2 cellular contexts compared by ENCODE assay signal in the genomic region with DNA sequence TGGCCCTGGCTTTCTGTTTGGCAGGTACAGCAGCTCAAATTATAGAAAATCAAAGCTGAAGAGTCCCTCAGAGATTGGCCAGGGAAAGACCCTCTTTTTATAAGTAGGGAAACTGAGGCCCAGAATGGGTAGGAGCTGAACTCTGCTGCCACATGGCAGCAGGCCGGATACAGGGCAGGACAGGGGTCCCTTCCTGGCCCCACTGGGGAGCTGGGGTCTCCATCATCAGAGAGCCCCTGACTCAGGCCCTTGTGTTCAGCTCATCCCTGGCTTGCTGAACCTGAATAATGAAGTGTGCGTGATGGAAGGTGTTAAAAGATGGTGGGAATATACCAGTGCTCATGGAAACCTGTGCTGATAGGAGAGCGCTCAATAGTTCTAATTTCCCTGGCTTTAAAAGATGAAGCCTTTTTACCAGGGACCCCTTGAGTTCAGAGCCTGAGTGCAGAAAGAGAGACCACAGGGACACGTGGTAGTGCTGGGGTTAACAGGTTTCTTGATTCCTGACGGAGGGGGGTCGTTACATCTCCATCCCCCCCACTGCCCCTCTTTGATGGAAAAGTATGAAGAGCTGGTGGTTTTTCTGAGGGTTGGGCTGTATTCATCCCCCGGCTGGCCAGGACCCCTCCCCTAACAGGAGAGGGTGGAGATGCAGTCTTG.
TF ChIP-seq lines count a peak whose summit lies in the region.

No MANE protein-coding gene starts in this region.

TF ChIP-seq in SK-N-SH, 30 proteins besides CTCF, POLR2A, EP300 and RAD21 (continued from another document):
- TF ChIP-seq, protein P1, sequence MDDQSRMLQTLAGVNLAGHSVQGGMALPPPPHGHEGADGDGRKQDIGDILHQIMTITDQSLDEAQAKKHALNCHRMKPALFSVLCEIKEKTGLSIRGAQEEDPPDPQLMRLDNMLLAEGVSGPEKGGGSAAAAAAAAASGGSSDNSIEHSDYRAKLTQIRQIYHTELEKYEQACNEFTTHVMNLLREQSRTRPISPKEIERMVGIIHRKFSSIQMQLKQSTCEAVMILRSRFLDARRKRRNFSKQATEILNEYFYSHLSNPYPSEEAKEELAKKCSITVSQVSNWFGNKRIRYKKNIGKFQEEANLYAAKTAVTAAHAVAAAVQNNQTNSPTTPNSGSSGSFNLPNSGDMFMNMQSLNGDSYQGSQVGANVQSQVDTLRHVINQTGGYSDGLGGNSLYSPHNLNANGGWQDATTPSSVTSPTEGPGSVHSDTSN (IDR thresholded peaks at IDR 0.05) = no peak
- TF ChIP-seq, protein P2, sequence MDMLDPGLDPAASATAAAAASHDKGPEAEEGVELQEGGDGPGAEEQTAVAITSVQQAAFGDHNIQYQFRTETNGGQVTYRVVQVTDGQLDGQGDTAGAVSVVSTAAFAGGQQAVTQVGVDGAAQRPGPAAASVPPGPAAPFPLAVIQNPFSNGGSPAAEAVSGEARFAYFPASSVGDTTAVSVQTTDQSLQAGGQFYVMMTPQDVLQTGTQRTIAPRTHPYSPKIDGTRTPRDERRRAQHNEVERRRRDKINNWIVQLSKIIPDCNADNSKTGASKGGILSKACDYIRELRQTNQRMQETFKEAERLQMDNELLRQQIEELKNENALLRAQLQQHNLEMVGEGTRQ (IDR thresholded peaks at IDR 0.05; ENCODE audit: borderline replicate concordance, low read depth, low read length) = no peak
- TF ChIP-seq FOXM1 (IDR thresholded peaks at IDR 0.05; ENCODE audit: low read depth) (no peak), GABPA (IDR thresholded peaks at IDR 0.05; ENCODE audit: low read depth) (no peak), ELF1 (IDR thresholded peaks at IDR 0.05) (no peak), SIN3A (IDR thresholded peaks at IDR 0.05; ENCODE audit: borderline replicate concordance, low read depth, low read length) (no peak), YY1 (IDR thresholded peaks at IDR 0.05; ENCODE audit: low read depth) (no peak)
- TF ChIP-seq, protein P3, sequence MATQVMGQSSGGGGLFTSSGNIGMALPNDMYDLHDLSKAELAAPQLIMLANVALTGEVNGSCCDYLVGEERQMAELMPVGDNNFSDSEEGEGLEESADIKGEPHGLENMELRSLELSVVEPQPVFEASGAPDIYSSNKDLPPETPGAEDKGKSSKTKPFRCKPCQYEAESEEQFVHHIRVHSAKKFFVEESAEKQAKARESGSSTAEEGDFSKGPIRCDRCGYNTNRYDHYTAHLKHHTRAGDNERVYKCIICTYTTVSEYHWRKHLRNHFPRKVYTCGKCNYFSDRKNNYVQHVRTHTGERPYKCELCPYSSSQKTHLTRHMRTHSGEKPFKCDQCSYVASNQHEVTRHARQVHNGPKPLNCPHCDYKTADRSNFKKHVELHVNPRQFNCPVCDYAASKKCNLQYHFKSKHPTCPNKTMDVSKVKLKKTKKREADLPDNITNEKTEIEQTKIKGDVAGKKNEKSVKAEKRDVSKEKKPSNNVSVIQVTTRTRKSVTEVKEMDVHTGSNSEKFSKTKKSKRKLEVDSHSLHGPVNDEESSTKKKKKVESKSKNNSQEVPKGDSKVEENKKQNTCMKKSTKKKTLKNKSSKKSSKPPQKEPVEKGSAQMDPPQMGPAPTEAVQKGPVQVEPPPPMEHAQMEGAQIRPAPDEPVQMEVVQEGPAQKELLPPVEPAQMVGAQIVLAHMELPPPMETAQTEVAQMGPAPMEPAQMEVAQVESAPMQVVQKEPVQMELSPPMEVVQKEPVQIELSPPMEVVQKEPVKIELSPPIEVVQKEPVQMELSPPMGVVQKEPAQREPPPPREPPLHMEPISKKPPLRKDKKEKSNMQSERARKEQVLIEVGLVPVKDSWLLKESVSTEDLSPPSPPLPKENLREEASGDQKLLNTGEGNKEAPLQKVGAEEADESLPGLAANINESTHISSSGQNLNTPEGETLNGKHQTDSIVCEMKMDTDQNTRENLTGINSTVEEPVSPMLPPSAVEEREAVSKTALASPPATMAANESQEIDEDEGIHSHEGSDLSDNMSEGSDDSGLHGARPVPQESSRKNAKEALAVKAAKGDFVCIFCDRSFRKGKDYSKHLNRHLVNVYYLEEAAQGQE (IDR thresholded peaks at IDR 0.05; ENCODE audit: low read depth, low read length) = no peak
- TF ChIP-seq, protein P4, sequence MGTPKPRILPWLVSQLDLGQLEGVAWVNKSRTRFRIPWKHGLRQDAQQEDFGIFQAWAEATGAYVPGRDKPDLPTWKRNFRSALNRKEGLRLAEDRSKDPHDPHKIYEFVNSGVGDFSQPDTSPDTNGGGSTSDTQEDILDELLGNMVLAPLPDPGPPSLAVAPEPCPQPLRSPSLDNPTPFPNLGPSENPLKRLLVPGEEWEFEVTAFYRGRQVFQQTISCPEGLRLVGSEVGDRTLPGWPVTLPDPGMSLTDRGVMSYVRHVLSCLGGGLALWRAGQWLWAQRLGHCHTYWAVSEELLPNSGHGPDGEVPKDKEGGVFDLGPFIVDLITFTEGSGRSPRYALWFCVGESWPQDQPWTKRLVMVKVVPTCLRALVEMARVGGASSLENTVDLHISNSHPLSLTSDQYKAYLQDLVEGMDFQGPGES (IDR thresholded peaks at IDR 0.05; ENCODE audit: low read depth, low read length) = no peak
- TF ChIP-seq, protein P5, sequence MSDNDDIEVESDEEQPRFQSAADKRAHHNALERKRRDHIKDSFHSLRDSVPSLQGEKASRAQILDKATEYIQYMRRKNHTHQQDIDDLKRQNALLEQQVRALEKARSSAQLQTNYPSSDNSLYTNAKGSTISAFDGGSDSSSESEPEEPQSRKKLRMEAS (IDR thresholded peaks at IDR 0.05; ENCODE audit: low read depth) = no peak

TF ChIP-seq in SK-N-SH treated with all-trans-retinoic acid at 6 μM for 48 hours, 23 proteins besides CTCF, POLR2A, EP300 and RAD21 (continued from another document):
- TF ChIP-seq, protein P6, sequence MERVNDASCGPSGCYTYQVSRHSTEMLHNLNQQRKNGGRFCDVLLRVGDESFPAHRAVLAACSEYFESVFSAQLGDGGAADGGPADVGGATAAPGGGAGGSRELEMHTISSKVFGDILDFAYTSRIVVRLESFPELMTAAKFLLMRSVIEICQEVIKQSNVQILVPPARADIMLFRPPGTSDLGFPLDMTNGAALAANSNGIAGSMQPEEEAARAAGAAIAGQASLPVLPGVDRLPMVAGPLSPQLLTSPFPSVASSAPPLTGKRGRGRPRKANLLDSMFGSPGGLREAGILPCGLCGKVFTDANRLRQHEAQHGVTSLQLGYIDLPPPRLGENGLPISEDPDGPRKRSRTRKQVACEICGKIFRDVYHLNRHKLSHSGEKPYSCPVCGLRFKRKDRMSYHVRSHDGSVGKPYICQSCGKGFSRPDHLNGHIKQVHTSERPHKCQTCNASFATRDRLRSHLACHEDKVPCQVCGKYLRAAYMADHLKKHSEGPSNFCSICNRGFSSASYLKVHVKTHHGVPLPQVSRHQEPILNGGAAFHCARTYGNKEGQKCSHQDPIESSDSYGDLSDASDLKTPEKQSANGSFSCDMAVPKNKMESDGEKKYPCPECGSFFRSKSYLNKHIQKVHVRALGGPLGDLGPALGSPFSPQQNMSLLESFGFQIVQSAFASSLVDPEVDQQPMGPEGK (CRISPR knock-in tag; IDR thresholded peaks at IDR 0.05; ENCODE audit: borderline replicate concordance) = no peak
- TF ChIP-seq, protein P7, sequence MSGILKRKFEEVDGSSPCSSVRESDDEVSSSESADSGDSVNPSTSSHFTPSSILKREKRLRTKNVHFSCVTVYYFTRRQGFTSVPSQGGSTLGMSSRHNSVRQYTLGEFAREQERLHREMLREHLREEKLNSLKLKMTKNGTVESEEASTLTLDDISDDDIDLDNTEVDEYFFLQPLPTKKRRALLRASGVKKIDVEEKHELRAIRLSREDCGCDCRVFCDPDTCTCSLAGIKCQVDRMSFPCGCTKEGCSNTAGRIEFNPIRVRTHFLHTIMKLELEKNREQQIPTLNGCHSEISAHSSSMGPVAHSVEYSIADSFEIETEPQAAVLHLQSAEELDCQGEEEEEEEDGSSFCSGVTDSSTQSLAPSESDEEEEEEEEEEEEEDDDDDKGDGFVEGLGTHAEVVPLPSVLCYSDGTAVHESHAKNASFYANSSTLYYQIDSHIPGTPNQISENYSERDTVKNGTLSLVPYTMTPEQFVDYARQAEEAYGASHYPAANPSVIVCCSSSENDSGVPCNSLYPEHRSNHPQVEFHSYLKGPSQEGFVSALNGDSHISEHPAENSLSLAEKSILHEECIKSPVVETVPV (CRISPR knock-in tag; IDR thresholded peaks at IDR 0.05) = no peak
- TF ChIP-seq ARNTL (CRISPR knock-in tag; IDR thresholded peaks at IDR 0.05; ENCODE audit: borderline replicate concordance, low read depth) = no peak
- no peak for TF ChIP-seq ZFP3 (CRISPR knock-in tag; IDR thresholded peaks at IDR 0.05)
- no peak for TF ChIP-seq ISL1 (CRISPR knock-in tag; IDR thresholded peaks at IDR 0.05)
- TF ChIP-seq ZNF70 (CRISPR knock-in tag; IDR thresholded peaks at IDR 0.05) = no peak
- no peak for TF ChIP-seq PPARA (CRISPR knock-in tag; IDR thresholded peaks at IDR 0.05; ENCODE audit: borderline replicate concordance)
